ENCODE assay signal across 2 cellular contexts in the genomic region with DNA sequence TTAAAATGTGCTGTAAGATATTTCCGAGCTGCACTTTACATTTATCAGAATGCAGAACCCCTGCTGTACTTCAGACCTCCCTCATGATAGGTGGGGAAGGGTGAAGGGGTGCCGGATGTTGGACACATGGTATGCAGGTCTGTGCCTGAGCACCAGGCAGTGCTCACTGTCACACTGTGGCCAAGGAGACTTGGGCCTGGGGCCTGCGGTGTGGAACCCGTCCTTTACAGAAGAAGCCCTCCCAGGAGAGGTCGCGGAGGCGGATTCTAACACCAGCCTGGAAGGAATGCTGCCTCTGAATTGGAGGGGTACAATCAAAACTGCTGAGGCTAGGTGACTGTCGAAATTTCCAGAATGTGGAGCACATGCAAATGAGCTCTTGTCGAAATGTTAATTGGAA.
A peak's percentile ranks its signal among the peaks of the same experiment; 100 is the strongest.
TF ChIP-seq lines count a peak whose summit lies in the region.

No MANE protein-coding gene starts in this region.

TF ChIP-seq in IMR-90, 13 proteins besides CTCF, POLR2A, EP300 and RAD21:
- TF ChIP-seq MXI1 (IDR thresholded peaks at IDR 0.05; ENCODE audit: borderline replicate concordance, low read depth, low read length), result no peak
- TF ChIP-seq, protein P1, sequence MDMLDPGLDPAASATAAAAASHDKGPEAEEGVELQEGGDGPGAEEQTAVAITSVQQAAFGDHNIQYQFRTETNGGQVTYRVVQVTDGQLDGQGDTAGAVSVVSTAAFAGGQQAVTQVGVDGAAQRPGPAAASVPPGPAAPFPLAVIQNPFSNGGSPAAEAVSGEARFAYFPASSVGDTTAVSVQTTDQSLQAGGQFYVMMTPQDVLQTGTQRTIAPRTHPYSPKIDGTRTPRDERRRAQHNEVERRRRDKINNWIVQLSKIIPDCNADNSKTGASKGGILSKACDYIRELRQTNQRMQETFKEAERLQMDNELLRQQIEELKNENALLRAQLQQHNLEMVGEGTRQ (IDR thresholded peaks at IDR 0.05; ENCODE audit: low read depth, low read length), result no peak
- TF ChIP-seq SMC3 (IDR thresholded peaks at IDR 0.05; ENCODE audit: low read depth, low read length), result no peak
- TF ChIP-seq MAZ (IDR thresholded peaks at IDR 0.05; ENCODE audit: borderline replicate concordance, low read depth, low read length), result no peak
- TF ChIP-seq, protein P2, sequence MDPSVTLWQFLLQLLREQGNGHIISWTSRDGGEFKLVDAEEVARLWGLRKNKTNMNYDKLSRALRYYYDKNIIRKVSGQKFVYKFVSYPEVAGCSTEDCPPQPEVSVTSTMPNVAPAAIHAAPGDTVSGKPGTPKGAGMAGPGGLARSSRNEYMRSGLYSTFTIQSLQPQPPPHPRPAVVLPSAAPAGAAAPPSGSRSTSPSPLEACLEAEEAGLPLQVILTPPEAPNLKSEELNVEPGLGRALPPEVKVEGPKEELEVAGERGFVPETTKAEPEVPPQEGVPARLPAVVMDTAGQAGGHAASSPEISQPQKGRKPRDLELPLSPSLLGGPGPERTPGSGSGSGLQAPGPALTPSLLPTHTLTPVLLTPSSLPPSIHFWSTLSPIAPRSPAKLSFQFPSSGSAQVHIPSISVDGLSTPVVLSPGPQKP (IDR thresholded peaks at IDR 0.05; ENCODE audit: borderline replicate concordance, low read depth, low read length), result no peak
- no peak for TF ChIP-seq CEBPB (IDR thresholded peaks at IDR 0.05; ENCODE audit: low read depth, low read length)
- TF ChIP-seq MAFK (IDR thresholded peaks at IDR 0.05; ENCODE audit: low read depth, low read length), result no peak
- TF ChIP-seq CHD1 (IDR thresholded peaks at IDR 0.05; ENCODE audit: low read depth, low read length), result no peak
- no peak for TF ChIP-seq BHLHE40 (IDR thresholded peaks at IDR 0.05; ENCODE audit: low read depth, low read length)
- no peak for TF ChIP-seq RFX5 (IDR thresholded peaks at IDR 0.05; ENCODE audit: low read depth, low read length)
- TF ChIP-seq NFE2L2 (IDR thresholded peaks at IDR 0.05; ENCODE audit: low read depth, low read length), result no peak
- TF ChIP-seq FOS (IDR thresholded peaks at IDR 0.05; ENCODE audit: low read depth, low read length), result no peak
- no peak for TF ChIP-seq RCOR1 (IDR thresholded peaks at IDR 0.05; ENCODE audit: insufficient replicate concordance, low read length)

TF ChIP-seq in H1, 55 proteins besides CTCF, POLR2A, EP300 and RAD21:
- TF ChIP-seq POLR2AphosphoS5 (IDR thresholded peaks at IDR 0.05; ENCODE audit: low read depth, low read length) (peak; percentile 32; the same call in 1 of the 2 replicates), KDM4A (IDR thresholded peaks at IDR 0.05; ENCODE audit: low read depth, low read length, severe bottlenecking) (no peak), GABPA (IDR thresholded peaks at IDR 0.05; ENCODE audit: borderline replicate concordance, insufficient read depth, low read length) (no peak), JUND (IDR thresholded peaks at IDR 0.05; ENCODE audit: low read length) (no peak), E2F6 (IDR thresholded peaks at IDR 0.05) (no peak)
